In genomic region chr6:134438825-134439224, GRCh38 we compare ENCODE assay signal across 15 cellular contexts.
DNase-seq lines count a peak whose midpoint lies in the region; ATAC-seq, FAIRE-seq and TF ChIP-seq lines count a peak whose summit lies in the region.
"Had no signal": no experiment of that assay in that cellular context is flagged by ENCODE, and none has a peak within 500 bp of the region (broad histone marks: within the 10 kb centered on the region; RNA-seq: fewer than 3 reads in every experiment).

No MANE protein-coding gene starts in this region.

- no peaks in the 10 kb centered on the region for H3K36me3 ChIP-seq in upper lobe of right lung
- no peaks in the 10 kb centered on the region for H3K36me3 ChIP-seq in pancreas
- H3K36me3 ChIP-seq: BE2C had no signal

- peak overlapping the region in 40 of 59 donors; percentile 27 to 98 (median 91) for H3K27ac ChIP-seq in dorsolateral prefrontal cortex
- peak overlapping the region; percentile 71 for H3K27ac ChIP-seq in upper lobe of right lung
- no peak overlapping the region for H3K27ac ChIP-seq in pancreas
- H3K27ac ChIP-seq: C4-2B, GM23248 had no signal

- peak overlapping the region; percentile 19 for H3K27ac Mint-ChIP-seq in T-helper 17 cell
- H3K27ac Mint-ChIP-seq in nephron progenitor cell, result peak overlapping the region; percentile 88
- H3K27ac Mint-ChIP-seq: CD4-positive, alpha-beta memory T cell had no signal

- peaks cover 19% of the 10 kb centered on the region for H3K4me1 Mint-ChIP-seq in T-helper 17 cell
- H3K4me1 Mint-ChIP-seq in nephron progenitor cell, result peaks cover 39% of the 10 kb centered on the region

- no peak for FAIRE-seq in pancreas (lab: Jason Lieb, UNC)
- FAIRE-seq: A549, GM12878 had no signal

- no peaks in the 10 kb centered on the region for H3K27me3 Mint-ChIP-seq in T-helper 17 cell
- H3K27me3 Mint-ChIP-seq in nephron progenitor cell (ENCODE audit: low read depth, poor library complexity), result no peaks in the 10 kb centered on the region
- H3K27me3 Mint-ChIP-seq: CD4-positive, alpha-beta memory T cell had no signal

- H3K4me3 Mint-ChIP-seq in T-helper 17 cell, result no peak overlapping the region
- peak overlapping the region; percentile 45 for H3K4me3 Mint-ChIP-seq in nephron progenitor cell
- H3K4me3 Mint-ChIP-seq: CD4-positive, alpha-beta memory T cell had no signal

- H3K9me3 Mint-ChIP-seq in nephron progenitor cell, result no peaks in the 10 kb centered on the region
- H3K9me3 Mint-ChIP-seq: CD4-positive, alpha-beta memory T cell had no signal

- H3K27me3 ChIP-seq in dorsolateral prefrontal cortex (no peaks in the 10 kb centered on the region), upper lobe of right lung (no peaks in the 10 kb centered on the region), pancreas (no peaks in the 10 kb centered on the region)
- H3K27me3 ChIP-seq: BE2C had no signal

- peak overlapping the region in 4 of 59 donors; percentile 10 to 33 (median 22) for H3K4me3 ChIP-seq in dorsolateral prefrontal cortex
- H3K4me3 ChIP-seq in upper lobe of right lung, result no peak overlapping the region
- no peak overlapping the region for H3K4me3 ChIP-seq in pancreas
- H3K4me3 ChIP-seq: A549, GM12878, GM23248 had no signal

- intact Hi-C loops in dorsolateral prefrontal cortex (cut with DNase I) (loop anchor here in 1 of 2 donors (5.0 kb wide), 1 partner anchor 267 kb away; no protein-coding TSS in a partner anchor), upper lobe of right lung (cut with DNase I) (no loop called here), pancreas (cut with DNase I) (no loop called here)

- 84 to 95% methylated on average over 5 of the region's 5 CpGs for WGBS in pancreas, 2 donors

- H3K36me3 Mint-ChIP-seq in T-helper 17 cell (ENCODE audit: low read depth) (no peaks in the 10 kb centered on the region), nephron progenitor cell (ENCODE audit: low read depth) (no peaks in the 10 kb centered on the region)
- H3K36me3 Mint-ChIP-seq: CD4-positive, alpha-beta memory T cell had no signal

- DNase-seq in T-helper 17 cell, result no peak
- DNase-seq in dorsolateral prefrontal cortex, result no peak
- DNase-seq in nephron progenitor cell, result peak; percentile 35
- no peak for DNase-seq in upper lobe of right lung
- DNase-seq in HuH-7 (ENCODE audit: low spot score), result no peak
- no peak for DNase-seq in pancreas
- DNase-seq: BE2C; CD4-positive, alpha-beta memory T cell; DMS79; GM23248; H7 had no signal

- H3K9me3 ChIP-seq in T-helper 17 cell (ENCODE audit: control insufficient read depth, low read length, poor library complexity, severe bottlenecking), result no peaks in the 10 kb centered on the region
- no peaks in the 10 kb centered on the region for H3K9me3 ChIP-seq in upper lobe of right lung
- H3K9me3 ChIP-seq in pancreas, result no peaks in the 10 kb centered on the region
- H3K9me3 ChIP-seq: A549, BE2C had no signal

- TF ChIP-seq CTCF in dorsolateral prefrontal cortex (IDR thresholded peaks at IDR 0.05 in 54 of 56, conservative IDR thresholded peaks at IDR 0.05 in 2 of 56; ENCODE audit: low read depth in 1 of 56, partially characterized antibody in 56 of 56) (no peak), nephron progenitor cell (IDR thresholded peaks at IDR 0.05) (no peak), upper lobe of right lung (IDR thresholded peaks at IDR 0.05) (no peak), pancreas (IDR thresholded peaks at IDR 0.05) (no peak)

- ATAC-seq in T-helper 17 cell (no peak), upper lobe of right lung (no peak), pancreas (no peak), esophagus mucosa (no peak)
- ATAC-seq: A549, GM12878 had no signal

- H3K4me1 ChIP-seq in upper lobe of right lung (peaks cover 7% of the 10 kb centered on the region), pancreas (peaks cover 0 to 6% (median 0%) of the 10 kb centered on the region in 3 donors)
- H3K4me1 ChIP-seq: BE2C had no signal

Comparison
In these comparisons a context has a peak if more than half of its experiments do, and no peak if none do; other contexts are left out.
1. H3K27ac ChIP-seq: peak in dorsolateral prefrontal cortex (40 of 59) and upper lobe of right lung (single experiment); none in pancreas (0 of 4).